In the genomic region with DNA sequence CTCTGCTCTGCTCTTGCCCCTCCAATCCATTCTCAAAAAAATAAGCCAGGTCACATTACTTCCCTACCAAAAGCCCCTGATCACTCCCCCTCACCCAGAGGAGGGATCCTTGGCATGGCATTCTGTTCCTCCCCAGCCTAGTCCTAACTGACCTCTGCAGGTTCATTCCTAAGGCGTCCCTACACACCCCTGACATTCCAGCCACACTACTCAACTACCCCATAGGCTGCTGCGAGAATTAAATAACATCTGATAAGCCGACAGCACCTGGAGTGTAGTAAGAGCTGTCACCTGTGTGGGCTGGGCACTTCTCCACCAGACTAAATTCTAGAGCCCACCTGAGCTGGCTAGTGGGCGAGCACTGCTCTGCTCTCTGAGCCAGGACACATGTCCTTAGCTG, we compare ENCODE assay signal across 19 cellular contexts. TPM values are rescaled to one million over a fixed set of nuclear protein-coding genes. Genes with fewer than 3 reads are reported as not detected.
DNase-seq lines count a peak whose midpoint lies in the region; ATAC-seq and TF ChIP-seq lines count a peak whose summit lies in the region.
"Had no signal": no experiment of that assay in that cellular context is flagged by ENCODE, and none has a peak within 500 bp of the region (broad histone marks: within the 10 kb centered on the region; RNA-seq: fewer than 3 reads in every experiment).

No MANE protein-coding gene starts in this region.

- H3K36me3 Mint-ChIP-seq in CD14-positive monocyte = no peaks in the 10 kb centered on the region
- peaks cover 3% of the 10 kb centered on the region for H3K36me3 Mint-ChIP-seq in central memory CD8-positive, alpha-beta T cell (ENCODE audit: insufficient read depth)

- H3K27me3 ChIP-seq in IMR-90 (ENCODE audit: control insufficient read depth, insufficient read depth, low read length) (peaks cover 26% of the 10 kb centered on the region), neutrophil (no peaks in the 10 kb centered on the region)
- H3K27me3 ChIP-seq: gastroesophageal sphincter, pancreas, sigmoid colon had no signal

- H3K14ac ChIP-seq in IMR-90 (replicated peaks; ENCODE audit: low read depth, low read length) = no peak overlapping the region

- no peak overlapping the region for H4K5ac ChIP-seq in IMR-90 (ENCODE audit: low read depth, low read length)

- H2BK5ac ChIP-seq in IMR-90 (ENCODE audit: low read depth, low read length, poor library complexity, severe bottlenecking) = no peak overlapping the region

- H3K4me1 ChIP-seq in IMR-90 (ENCODE audit: control insufficient read depth, insufficient read depth, low read length) (peaks cover 7% of the 10 kb centered on the region; the same call in 1 of the 2 replicates), neutrophil (ENCODE audit: control insufficient read depth in 1 of 2, insufficient read depth in 1 of 2, low read depth in 1 of 2, low read length in 1 of 2) (peaks cover 67 to 73% of the 10 kb centered on the region in 2 experiments)
- H3K4me1 ChIP-seq: gastroesophageal sphincter, HAP-1 had no signal

- no peak overlapping the region for H3K18ac ChIP-seq in IMR-90 (ENCODE audit: low read depth, low read length)

- H3K4me2 ChIP-seq in IMR-90 (ENCODE audit: low read depth, low read length) = no peak overlapping the region

- peak overlapping the region; percentile 8 for H2AFZ ChIP-seq in IMR-90 (replicated peaks; ENCODE audit: low read length, poor library complexity)

- H3K9ac ChIP-seq in IMR-90 (ENCODE audit: low read depth, low read length) = no peak overlapping the region

- H2BK120ac ChIP-seq in IMR-90 (ENCODE audit: low read depth, low read length) = no peak overlapping the region

- peaks cover 0 to 2% (median 0%) of the 10 kb centered on the region in 7 donors for H3K9me3 Mint-ChIP-seq in CD14-positive monocyte
- no peaks in the 10 kb centered on the region for H3K9me3 Mint-ChIP-seq in central memory CD8-positive, alpha-beta T cell
- H3K9me3 Mint-ChIP-seq: activated naive CD4-positive, alpha-beta T cell treated with anti-CD3 and anti-CD28 coated beads for 36 hours had no signal

- dilution Hi-C loops in IMR-90 (cut with HindIII; ENCODE audit: low sequenced_read_pairs, unreplicated experiment) = no loop called here

- no peak for TF ChIP-seq POLR2A in IMR-90 (IDR thresholded peaks at IDR 0.05; ENCODE audit: low read depth, low read length)

- DNase-seq in CD14-positive monocyte (ENCODE audit: low spot score) (no peak), IMR-90 (no peak), mesenteric fat pad (ENCODE audit: low spot score) (no peak), kidney tubule cell (ENCODE audit: low spot score) (no peak)
- DNase-seq in central memory CD8-positive, alpha-beta T cell (ENCODE audit: low spot score in 2 of 2) = no peak
- DNase-seq: activated CD4-positive, CD25-positive, alpha-beta regulatory T cell treated with anti-CD3 and anti-CD28 coated beads, Interleukin-2, amount 50 U/mL, for 72 hours; activated naive CD4-positive, alpha-beta T cell treated with anti-CD3 and anti-CD28 coated beads for 36 hours; NCI-H1092; NCI-H526 treated with DMSO at 0.1 percent for 48 hours; SIG-M5; stimulated activated CD4-positive, alpha-beta T cell treated with anti-CD3 and anti-CD28 coated beads, Interleukin-2, amount 100 ng/mL, for 24 hours had no signal

- H4K20me1 ChIP-seq in IMR-90 (ENCODE audit: insufficient read depth, low read length) = no peaks in the 10 kb centered on the region

- no peak for ATAC-seq in IMR-90 (ENCODE audit: low read depth)
- no peak for ATAC-seq in central memory CD8-positive, alpha-beta T cell (replicated peaks; ENCODE audit: extremely low read depth, poor library complexity, severe bottlenecking)
- ATAC-seq in HG02885 (IDR thresholded peaks at IDR 0.05; ENCODE audit: poor library complexity, unreplicated experiment) = no peak

- H3K4me1 Mint-ChIP-seq in CD14-positive monocyte = peaks cover 80% of the 10 kb centered on the region
- peaks cover 36% of the 10 kb centered on the region for H3K4me1 Mint-ChIP-seq in central memory CD8-positive, alpha-beta T cell

- no peak overlapping the region for H2BK15ac ChIP-seq in IMR-90 (ENCODE audit: low read depth, low read length)

- H3K56ac ChIP-seq in IMR-90 (ENCODE audit: extremely low read depth, insufficient read depth, low read length) = no peak overlapping the region

- POLR2A ChIA-PET in IMR-90 (lab: Charles Lee; ENCODE audit: unreplicated experiment) = no interaction called here

- no peak overlapping the region for H4K8ac ChIP-seq in IMR-90 (ENCODE audit: low read depth in 2 of 2, low read length in 2 of 2)

- H3K27me3 Mint-ChIP-seq in CD14-positive monocyte (ENCODE audit: low read depth in 3 of 3) = peaks cover 0 to 1% (median 0%) of the 10 kb centered on the region in 3 donors
- no peaks in the 10 kb centered on the region for H3K27me3 Mint-ChIP-seq in central memory CD8-positive, alpha-beta T cell

- H3K4me3 ChIP-seq in IMR-90 (ENCODE audit: insufficient read depth, low read depth, low read length) (no peak overlapping the region), neutrophil (ENCODE audit: low read depth in 1 of 2, low read length in 1 of 2) (no peak overlapping the region)
- H3K4me3 ChIP-seq: coronary artery, gastroesophageal sphincter, HAP-1, left ventricle myocardium inferior, pancreas, sigmoid colon had no signal

- in situ Hi-C loops in IMR-90 (cut with MboI; ENCODE audit: low sequenced_read_pairs) = no loop called here

- TF ChIP-seq CTCF in CD14-positive monocyte (IDR thresholded peaks at IDR 0.05) (no peak), IMR-90 (conservative IDR thresholded peaks at IDR 0.05; ENCODE audit: low read depth, low read length) (no peak), neutrophil (IDR thresholded peaks at IDR 0.05) (no peak)

- H3K36me3 ChIP-seq in IMR-90 (ENCODE audit: control insufficient read depth, insufficient read depth, low read length) (no peaks in the 10 kb centered on the region), neutrophil (no peaks in the 10 kb centered on the region)
- H3K36me3 ChIP-seq: gastroesophageal sphincter, HAP-1, left ventricle myocardium inferior, pancreas, sigmoid colon had no signal

- no peak overlapping the region for H2AK5ac ChIP-seq in IMR-90 (ENCODE audit: low read depth, low read length)

- H3K9me3 ChIP-seq in IMR-90 (ENCODE audit: control insufficient read depth, insufficient read depth, low read length) (no peaks in the 10 kb centered on the region), neutrophil (no peaks in the 10 kb centered on the region)
- H3K9me3 ChIP-seq: gastroesophageal sphincter, HAP-1, left ventricle myocardium inferior, pancreas, sigmoid colon had no signal

- CTCF ChIA-PET in IMR-90 (lab: Yijun Ruan, JAX) = no interaction called here

- no peak overlapping the region for H2AK9ac ChIP-seq in IMR-90 (replicated peaks; ENCODE audit: low read depth, low read length, poor library complexity)

- peak overlapping the region in 5 of 7 donors; percentile 6 to 87 (median 58) for H3K27ac Mint-ChIP-seq in CD14-positive monocyte
- H3K27ac Mint-ChIP-seq in central memory CD8-positive, alpha-beta T cell (ENCODE audit: low read depth) = peak overlapping the region; percentile 88
- H3K27ac Mint-ChIP-seq: activated naive CD4-positive, alpha-beta T cell treated with anti-CD3 and anti-CD28 coated beads for 36 hours had no signal

- BruUV-seq in IMR-90 (replicated peaks; lab: Mats Ljungman, UMichigan) = no TSS peak

- no peak overlapping the region for H3K4ac ChIP-seq in IMR-90 (ENCODE audit: low read depth, low read length)

- H3K23ac ChIP-seq in IMR-90 (ENCODE audit: low read depth, low read length) = no peak overlapping the region

- H3K79me1 ChIP-seq in IMR-90 (ENCODE audit: low read depth in 1 of 2, low read length in 2 of 2) = no peaks in the 10 kb centered on the region

- intact Hi-C loops in CD14-positive monocyte (cut with micrococcal nuclease) = no loop called here
- intact Hi-C loops in IMR-90 (cut with micrococcal nuclease) = no loop called here

- WGBS in IMR-90 (ENCODE audit: extremely low coverage in 2 of 2, insufficient read length in 1 of 2), 2 experiments = 90% methylated on average over 1 of the region's 4 CpGs; no CpG with 5 or more reads in 1 of the 2 experiments

- H3K4me3 Mint-ChIP-seq in CD14-positive monocyte = no peak overlapping the region
- no peak overlapping the region for H3K4me3 Mint-ChIP-seq in central memory CD8-positive, alpha-beta T cell
- H3K4me3 Mint-ChIP-seq: activated naive CD4-positive, alpha-beta T cell treated with anti-CD3 and anti-CD28 coated beads for 36 hours had no signal

- no peak overlapping the region for H4K91ac ChIP-seq in IMR-90 (ENCODE audit: insufficient read depth, low read depth, low read length)

- H2BK20ac ChIP-seq in IMR-90 (ENCODE audit: low read depth, low read length) = no peak overlapping the region

- no peak for TF ChIP-seq RAD21 in IMR-90 (IDR thresholded peaks at IDR 0.05; ENCODE audit: low read length)

- H3K9me1 ChIP-seq in IMR-90 (ENCODE audit: insufficient read depth, low read length) = 0 out of 2 replicates have a peak, but pooled peaks cover 10% of the 10 kb centered on the region

- H3K27ac ChIP-seq in IMR-90 (ENCODE audit: insufficient read depth, low read length) = no peak overlapping the region
- H3K27ac ChIP-seq in neutrophil = peak overlapping the region; percentile 66
- H3K27ac ChIP-seq: gastroesophageal sphincter, left ventricle myocardium inferior, pancreas had no signal

TF ChIP-seq in IMR-90, 13 proteins besides CTCF, POLR2A, EP300 and RAD21 (continues in another document):
- TF ChIP-seq CEBPB (IDR thresholded peaks at IDR 0.05; ENCODE audit: low read depth, low read length) (no peak), ELK1 (IDR thresholded peaks at IDR 0.05; ENCODE audit: borderline replicate concordance, low read depth, low read length) (no peak), CHD1 (IDR thresholded peaks at IDR 0.05; ENCODE audit: low read depth, low read length) (no peak), SMC3 (IDR thresholded peaks at IDR 0.05; ENCODE audit: low read depth, low read length) (no peak), MAFK (IDR thresholded peaks at IDR 0.05; ENCODE audit: low read depth, low read length) (no peak), FOS (IDR thresholded peaks at IDR 0.05; ENCODE audit: low read depth, low read length) (no peak), RCOR1 (IDR thresholded peaks at IDR 0.05; ENCODE audit: insufficient replicate concordance, low read length) (no peak)

RNA-seq across cellular contexts. Expression of gene SLC1A4, which starts 44.7 kb away (rescaled TPM):
- polyA plus RNA-seq in CD14-positive monocyte = 1 to 10 TPM; 4.4 to 4.5 TPM
- 6.9 and 8.1 TPM in 2 replicates for total RNA-seq in IMR-90 (2012; rRNA removed)
- 5.9 and 6.8 TPM in 2 replicates for polyA plus RNA-seq in IMR-90 (2012; rRNA removed)
- polyA plus RNA-seq in IMR-90 (2012; cell fraction: cytosol; rRNA removed) = 3.6 and 4.9 TPM in 2 replicates
- polyA plus RNA-seq in IMR-90 (2012; cell fraction: nucleus; rRNA removed; ENCODE audit: low replicate concordance) = 5.5 and 6.4 TPM in 2 replicates
- 6.8 TPM for total RNA-seq in mesenteric fat pad
